25 cellular contexts compared by ENCODE assay signal in the genomic region with DNA sequence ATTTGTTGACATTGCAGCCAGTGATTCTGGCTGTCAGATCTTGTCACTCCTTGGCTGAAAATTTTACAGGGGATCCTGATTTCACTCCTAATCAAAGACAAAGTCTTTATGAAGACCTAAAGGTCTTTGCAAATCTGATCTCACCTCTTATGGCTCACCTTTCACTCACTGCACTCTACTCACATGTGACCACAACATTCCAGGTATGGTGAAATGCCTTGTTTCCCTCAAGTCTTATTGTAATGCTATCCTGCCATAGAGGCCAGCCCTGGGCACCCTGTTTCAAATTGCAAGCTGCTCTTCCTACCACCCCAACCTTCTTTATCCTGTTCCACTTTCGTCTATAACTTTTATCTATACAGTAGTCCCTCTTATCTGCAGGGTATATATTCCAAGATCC.
"Had no signal": no experiment of that assay in that cellular context is flagged by ENCODE, and none has a peak within 500 bp of the region (broad histone marks: within the 10 kb centered on the region; RNA-seq: fewer than 3 reads in every experiment).

No MANE protein-coding gene starts in this region.

- DNase-seq: activated CD4-positive, alpha-beta T cell treated with anti-CD3 and anti-CD28 coated beads for 48 hours; activated CD4-positive, CD25-positive, alpha-beta regulatory T cell; activated CD8-positive, alpha-beta T cell treated with anti-CD3 and anti-CD28 coated beads for 36 hours; activated naive CD4-positive, alpha-beta T cell treated with Interleukin-2 at 50 U/mL for 16 hours; activated T-cell treated with anti-CD3 and anti-CD28 coated beads, Interleukin-2, amount 50 U/mL, for 24 hours; anterior cingulate cortex; brain microvascular endothelial cell; cerebellar nuclear complex; effector CD8-positive, alpha-beta T cell; islet precursor cell; left ventricle myocardium inferior; mucosa of descending colon; naive thymus-derived CD4-positive, alpha-beta T cell; stimulated activated CD4-positive, alpha-beta T cell treated with anti-CD3 and anti-CD28 coated beads, Interleukin-2, amount 100 ng/mL, for 24 hours; stimulated activated naive CD8-positive, alpha-beta T cell treated with anti-CD3 and anti-CD28 coated beads, Interleukin-15, Interleukin-2, amounts not matched to agents 100 U/mL and 50 U/mL, for 24 hours; substantia nigra; T-cell; tibial artery; uterus had no signal

- H3K4me1 ChIP-seq: neural progenitor cell, uterus had no signal

- H3K4me2 ChIP-seq: hepatocyte, neural progenitor cell had no signal

- H3K4me3 Mint-ChIP-seq: activated CD8-positive, alpha-beta T cell treated with anti-CD3 and anti-CD28 coated beads for 36 hours; activated T-cell treated with anti-CD3 and anti-CD28 coated beads, Interleukin-2, amount 50 U/mL, for 24 hours; dendritic cell treated with granulocyte-macrophage colony-stimulating factor and Interleukin-4, amounts not matched to agents 40 ng/mL and 50 ng/mL, for 4 days; naive thymus-derived CD4-positive, alpha-beta T cell; neural progenitor cell; T-cell had no signal

- H2AFZ ChIP-seq: hepatocyte, neural progenitor cell had no signal

- H3K36me3 ChIP-seq: brain microvascular endothelial cell, left ventricle myocardium inferior, neural progenitor cell, tibial artery, uterus had no signal

- H3K36me3 Mint-ChIP-seq: T-cell had no signal

- H3K27ac ChIP-seq: brain microvascular endothelial cell, hepatocyte, left ventricle myocardium inferior, neural progenitor cell, tibial artery, uterus had no signal

- ATAC-seq: activated CD8-positive, alpha-beta T cell treated with anti-CD3 and anti-CD28 coated beads for 36 hours; mucosa of descending colon; naive thymus-derived CD4-positive, alpha-beta T cell; right cardiac atrium; stimulated activated naive CD8-positive, alpha-beta T cell treated with anti-CD3 and anti-CD28 coated beads, Interleukin-15, Interleukin-2, amounts not matched to agents 100 U/mL and 50 U/mL, for 24 hours; T-cell had no signal

- H3K9me3 ChIP-seq: mucosa of descending colon, tibial artery, uterus had no signal

- H3K9ac ChIP-seq: neural progenitor cell had no signal

- H3K27ac Mint-ChIP-seq: activated CD8-positive, alpha-beta T cell treated with anti-CD3 and anti-CD28 coated beads for 36 hours; activated T-cell treated with anti-CD3 and anti-CD28 coated beads, Interleukin-2, amount 50 U/mL, for 24 hours; activated T-helper 2 cell treated with anti-CD3 and anti-CD28 coated beads, Interferon-gamma antibody, Interleukin-2, Interleukin-4, amounts not matched to agents 10 μg/mL and 5 μg/mL and 100 μg/mL, durations not matched to agents 14 hours and 24 hours and 36 hours; dendritic cell treated with granulocyte-macrophage colony-stimulating factor and Interleukin-4, amounts not matched to agents 40 ng/mL and 50 ng/mL, for 4 days; naive thymus-derived CD4-positive, alpha-beta T cell; neural progenitor cell; progenitor cell of endocrine pancreas; T-cell had no signal

- H3K4me1 Mint-ChIP-seq: naive thymus-derived CD4-positive, alpha-beta T cell had no signal

- H3K27me3 Mint-ChIP-seq: activated T-cell treated with anti-CD3 and anti-CD28 coated beads, Interleukin-2, amount 50 U/mL, for 24 hours; dendritic cell treated with granulocyte-macrophage colony-stimulating factor and Interleukin-4, amounts not matched to agents 40 ng/mL and 50 ng/mL, for 4 days; progenitor cell of endocrine pancreas had no signal

- H3K9me3 Mint-ChIP-seq: activated CD8-positive, alpha-beta T cell treated with anti-CD3 and anti-CD28 coated beads for 36 hours; activated T-helper 2 cell treated with anti-CD3 and anti-CD28 coated beads, Interferon-gamma antibody, Interleukin-2, Interleukin-4, amounts not matched to agents 10 μg/mL and 5 μg/mL and 100 μg/mL, durations not matched to agents 14 hours and 24 hours and 36 hours; dendritic cell treated with granulocyte-macrophage colony-stimulating factor and Interleukin-4, amounts not matched to agents 40 ng/mL and 50 ng/mL, for 4 days had no signal

- H3K27me3 ChIP-seq: brain microvascular endothelial cell, hepatocyte, neural progenitor cell, tibial artery, uterus had no signal

- H3K4me3 ChIP-seq: hepatocyte, left ventricle myocardium inferior, mucosa of descending colon, neural progenitor cell, tibial artery, uterus had no signal
